27 cellular contexts compared by ENCODE assay signal in the genomic region with DNA sequence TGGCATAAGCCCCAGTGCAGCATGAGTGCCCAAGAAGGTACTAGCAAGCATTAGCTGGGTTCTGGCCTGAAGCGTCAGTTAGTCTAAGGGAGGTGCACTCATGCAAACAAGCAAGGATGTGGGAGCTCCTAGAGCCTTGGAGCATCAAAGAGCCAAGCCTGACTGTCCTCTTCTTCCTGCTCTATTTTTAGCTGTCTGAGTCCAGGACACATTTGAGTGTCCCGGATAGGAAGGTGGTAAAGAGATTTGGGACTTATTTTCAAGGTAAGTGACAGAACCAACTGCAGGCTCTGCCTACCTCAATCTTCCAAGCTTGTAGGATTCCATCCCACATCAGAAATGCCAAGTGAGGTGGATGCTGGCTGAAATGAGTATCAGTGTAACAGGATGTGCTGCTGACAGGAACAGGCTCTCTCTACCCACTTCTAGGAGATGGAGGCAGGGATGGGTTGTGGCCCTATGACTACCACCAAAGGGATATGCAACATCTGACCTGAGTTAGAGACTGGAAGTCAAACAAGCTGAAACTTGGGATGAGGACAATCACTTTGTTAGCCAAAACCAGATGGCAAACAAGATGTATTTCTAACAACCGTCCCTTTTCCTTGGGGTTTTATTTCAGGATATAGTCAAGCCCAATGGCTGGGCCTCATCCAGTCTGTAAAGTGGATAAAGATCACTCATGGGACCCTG. TPM values are rescaled to one million over a fixed set of nuclear protein-coding genes. Genes with fewer than 3 reads are reported as not detected.
DNase-seq lines count a peak whose midpoint lies in the region; TF ChIP-seq lines count a peak whose summit lies in the region.
"Had no signal": no experiment of that assay in that cellular context is flagged by ENCODE, and none has a peak within 500 bp of the region (broad histone marks: within the 10 kb centered on the region; RNA-seq: fewer than 3 reads in every experiment).

No MANE protein-coding gene starts in this region.

- H3K27ac ChIP-seq in GM23248 (peak overlapping the region; percentile 25), neuronal stem cell (replicated peaks; ENCODE audit: low read length) (no peak overlapping the region)
- H3K27ac ChIP-seq: breast epithelium, epithelial cell of prostate, HL-60, KMS-11, tibial artery had no signal

- H2AFZ ChIP-seq in GM23248 (no peak overlapping the region), neuronal stem cell (ENCODE audit: low read length) (no peak overlapping the region)

- no peak overlapping the region for H3K4me2 ChIP-seq in GM23248 (ENCODE audit: unreplicated experiment)
- H3K4me2 ChIP-seq in neuronal stem cell (ENCODE audit: insufficient read depth, low read length, poor library complexity, severe bottlenecking), result no peak overlapping the region
- H3K4me2 ChIP-seq: KMS-11 had no signal

- no peak overlapping the region for H2BK120ac ChIP-seq in neuronal stem cell (ENCODE audit: low read depth, low read length)

- H3K4me3 ChIP-seq in AG10803 (ENCODE audit: low read length) (no peak overlapping the region), GM23248 (no peak overlapping the region), foreskin fibroblast (ENCODE audit: low read depth in 1 of 2, low read length in 2 of 2) (no peak overlapping the region), neuronal stem cell (ENCODE audit: low read length in 2 of 2) (no peak overlapping the region)
- H3K4me3 ChIP-seq: breast epithelium, GM12878, tibial artery had no signal

- in situ Hi-C loops in GM23248 (cut with MboI), result no loop called here

- no peak overlapping the region for H2BK5ac ChIP-seq in neuronal stem cell (ENCODE audit: low read length)

- H3K27me3 ChIP-seq in GM23248 (replicated peaks; ENCODE audit: insufficient read depth) (no peaks in the 10 kb centered on the region), neuronal stem cell (ENCODE audit: control insufficient read depth in 3 of 3, insufficient read depth in 3 of 3, low read depth in 1 of 3, low read length in 3 of 3) (no peaks in the 10 kb centered on the region)
- H3K27me3 ChIP-seq: breast epithelium, tibial artery had no signal

- H2BK12ac ChIP-seq in neuronal stem cell (ENCODE audit: low read length), result no peak overlapping the region

- DNase-seq in AG10803 (ENCODE audit: low read depth) (peak; percentile 53), GM23248 (peak; percentile 43), foreskin fibroblast (peak; percentile 25 to 72), neuronal stem cell (ENCODE audit: low spot score) (no peak), GF-D8 (lab: John Stamatoyannopoulos, UW) (no peak), amygdala (lab: John Stamatoyannopoulos, UW) (no peak), DMS79 treated with DMSO at 0.1 percent for 48 hours (lab: John Stamatoyannopoulos, UW) (no peak)
- no peak for DNase-seq in activated T-cell treated with anti-CD3 and anti-CD28 coated beads, Interleukin-2, amount 50 U/mL, for 48 hours
- DNase-seq: activated CD4-positive, alpha-beta memory T cell treated with anti-CD3 and anti-CD28 coated beads for 36 hours; anterior cingulate cortex; CD8-positive, alpha-beta memory T cell; effector CD4-positive, alpha-beta T cell; EL; head of caudate nucleus; islet precursor cell; naive thymus-derived CD4-positive, alpha-beta T cell; NCI-H1417; NCI-H2081; NCI-H2227 treated with DMSO at 0.1 percent for 48 hours; NCI-H526 treated with DMSO at 0.1 percent for 48 hours; SHP77; tibial artery had no signal

- no peak overlapping the region for H4K91ac ChIP-seq in neuronal stem cell (ENCODE audit: low read depth, low read length, poor library complexity)

- no peak overlapping the region for H4K8ac ChIP-seq in neuronal stem cell (ENCODE audit: low read depth, low read length)

- no peak overlapping the region for H3K14ac ChIP-seq in neuronal stem cell (ENCODE audit: low read length)

- H3K9ac ChIP-seq in GM23248 (no peak overlapping the region), neuronal stem cell (ENCODE audit: low read depth, low read length, poor library complexity) (peak overlapping the region; percentile 39)
- H3K9ac ChIP-seq: KMS-11 had no signal

- TF ChIP-seq CTCF in AG10803 (conservative IDR thresholded peaks at IDR 0.05; ENCODE audit: low read length) (no peak), foreskin fibroblast (IDR thresholded peaks at IDR 0.05; ENCODE audit: low read depth, low read length) (no peak)

- no peaks in the 10 kb centered on the region for H3K9me2 ChIP-seq in GM23248 (ENCODE audit: insufficient read depth)

- peaks cover 18% of the 10 kb centered on the region for H3K79me1 ChIP-seq in neuronal stem cell (ENCODE audit: low read depth, low read length)

- H2AK5ac ChIP-seq in neuronal stem cell (ENCODE audit: low read depth, low read length), result no peak overlapping the region

- no peak overlapping the region for H2BK15ac ChIP-seq in neuronal stem cell (ENCODE audit: low read length)

- no peak overlapping the region for H3K23ac ChIP-seq in neuronal stem cell (ENCODE audit: low read depth, low read length, poor library complexity)

- H4K20me1 ChIP-seq in GM23248 (ENCODE audit: insufficient read depth), result no peaks in the 10 kb centered on the region

- peaks cover 51% of the 10 kb centered on the region for H3K4me1 ChIP-seq in GM23248 (ENCODE audit: insufficient read depth)
- H3K4me1 ChIP-seq in neuronal stem cell (ENCODE audit: control insufficient read depth in 2 of 2, insufficient read depth in 1 of 2, low read depth in 1 of 2, low read length in 2 of 2), result no peaks in the 10 kb centered on the region
- H3K4me1 ChIP-seq: breast epithelium had no signal

- H3K9me3 ChIP-seq in GM23248 (ENCODE audit: low read depth), result no peaks in the 10 kb centered on the region
- no peaks in the 10 kb centered on the region for H3K9me3 ChIP-seq in neuronal stem cell (replicated peaks in 1 of 2; ENCODE audit: control insufficient read depth in 2 of 2, insufficient read depth in 1 of 2, low read depth in 1 of 2, low read length in 2 of 2)
- H3K9me3 ChIP-seq: breast epithelium, tibial artery had no signal

- H3K18ac ChIP-seq in neuronal stem cell (ENCODE audit: low read length), result no peak overlapping the region

- H3K4ac ChIP-seq in neuronal stem cell (ENCODE audit: low read length), result no peak overlapping the region

- peaks cover 32% of the 10 kb centered on the region for H3K36me3 ChIP-seq in GM23248 (ENCODE audit: low read depth)
- peaks cover 54 to 100% of the 10 kb centered on the region in 2 donors for H3K36me3 ChIP-seq in neuronal stem cell (replicated peaks in 1 of 2; ENCODE audit: control insufficient read depth in 2 of 2, insufficient read depth in 2 of 2, low read length in 2 of 2)
- H3K36me3 ChIP-seq: breast epithelium had no signal

- WGBS in GM23248 (ENCODE audit: low coverage in 1 of 2, low lambda C conversion rate in 2 of 2, missing lambda C conversion rate in 2 of 2), 2 experiments, result 63 to 77% methylated on average over 3 of the region's 3 CpGs
- no CpG with 5 or more reads among the region's 3 CpGs for WGBS in neuronal stem cell (ENCODE audit: extremely low coverage in 2 of 2, insufficient read length in 2 of 2, insufficient replicate concordance in 1 of 2), 2 donors

- H3F3A ChIP-seq in GM23248 (ENCODE audit: insufficient read depth), result peaks cover 26% of the 10 kb centered on the region

- H3K79me2 ChIP-seq in GM23248 (ENCODE audit: insufficient read depth), result peaks cover 95% of the 10 kb centered on the region

RNA-seq across cellular contexts. Expression of gene MACROH2A1, which starts 15.1 kb away (rescaled TPM):
- total RNA-seq in GM23248 (2014; rRNA removed; shearing (Covaris generic)), result 106 and 125 TPM in 2 replicates
- polyA plus RNA-seq in GM23248 (2016; fragmentation: Nextera tagmentation; extraction: Ambion mirVana), result 115 and 117 TPM in 2 replicates
- 191 TPM for polyA plus RNA-seq in neuronal stem cell (2013, experiment 1 of 2)
- 193 TPM for polyA plus RNA-seq in neuronal stem cell (2013, experiment 2 of 2)

Comparison
In these comparisons a context has a peak if more than half of its experiments do, and no peak if none do; other contexts are left out.
1. DNase-seq: peak in AG10803 (single experiment), GM23248 (single experiment) and foreskin fibroblast (2 of 2); none in neuronal stem cell (single experiment), GF-D8 (single experiment), activated T-cell treated with anti-CD3 and anti-CD28 coated beads, Interleukin-2, amount 50 U/mL, for 48 hours (0 of 2), amygdala (0 of 56) and DMS79 treated with DMSO at 0.1 percent for 48 hours (single experiment).